In the genomic region with DNA sequence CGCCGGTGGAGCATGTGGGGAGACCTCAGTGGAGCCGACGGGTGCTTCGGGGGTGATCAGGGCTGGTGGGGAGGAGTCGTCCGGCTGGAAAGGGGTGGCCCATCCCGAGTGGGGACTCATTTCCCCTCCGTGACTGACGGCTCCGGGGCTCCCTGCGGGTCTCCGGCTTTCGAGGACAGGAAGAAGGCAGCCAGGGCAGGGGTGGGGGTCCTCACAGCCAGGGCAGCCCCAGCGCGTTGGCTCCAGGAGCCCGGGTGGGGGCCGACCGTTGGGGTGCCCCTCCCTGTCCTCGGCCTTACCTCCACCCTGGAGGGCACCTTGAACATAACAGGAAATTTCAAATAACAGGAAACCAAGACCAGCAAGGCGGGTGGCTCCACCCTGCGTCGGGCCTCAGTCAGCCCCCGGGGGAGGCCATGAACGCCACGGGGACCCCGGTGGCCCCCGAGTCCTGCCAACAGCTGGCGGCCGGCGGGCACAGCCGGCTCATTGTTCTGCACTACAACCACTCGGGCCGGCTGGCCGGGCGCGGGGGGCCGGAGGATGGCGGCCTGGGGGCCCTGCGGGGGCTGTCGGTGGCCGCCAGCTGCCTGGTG, we compare ENCODE assay signal across 8 cellular contexts. TPM values are rescaled to one million over a fixed set of nuclear protein-coding genes. Genes with fewer than 3 reads are reported as not detected.
DNase-seq lines count a peak whose midpoint lies in the region; ATAC-seq and TF ChIP-seq lines count a peak whose summit lies in the region.

A gene with protein sequence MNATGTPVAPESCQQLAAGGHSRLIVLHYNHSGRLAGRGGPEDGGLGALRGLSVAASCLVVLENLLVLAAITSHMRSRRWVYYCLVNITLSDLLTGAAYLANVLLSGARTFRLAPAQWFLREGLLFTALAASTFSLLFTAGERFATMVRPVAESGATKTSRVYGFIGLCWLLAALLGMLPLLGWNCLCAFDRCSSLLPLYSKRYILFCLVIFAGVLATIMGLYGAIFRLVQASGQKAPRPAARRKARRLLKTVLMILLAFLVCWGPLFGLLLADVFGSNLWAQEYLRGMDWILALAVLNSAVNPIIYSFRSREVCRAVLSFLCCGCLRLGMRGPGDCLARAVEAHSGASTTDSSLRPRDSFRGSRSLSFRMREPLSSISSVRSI (plus strand): TSS at position 393 of the 596 bp plus-strand sequence. CDS start 24 bp downstream, at position 417.

- H3K27me3 ChIP-seq in CD8-positive, alpha-beta memory T cell (ENCODE audit: insufficient read depth, low read length, poor library complexity, severe bottlenecking), result no peaks in the 10 kb centered on the region
- H3K27me3 ChIP-seq in hepatocyte (no peaks in the 10 kb centered on the region), endodermal cell (ENCODE audit: control insufficient read depth, insufficient read depth, low read length, poor library complexity, severe bottlenecking) (no peaks in the 10 kb centered on the region)

- no peaks in the 10 kb centered on the region for H3K9me3 Mint-ChIP-seq in CD8-positive, alpha-beta memory T cell
- H3K9me3 Mint-ChIP-seq in stimulated activated naive CD8-positive, alpha-beta T cell treated with anti-CD3 and anti-CD28 coated beads, Interleukin-15, Interleukin-2, amounts not matched to agents 100 ng/mL and 50 ng/mL, for 24 hours, result no peaks in the 10 kb centered on the region
- no peaks in the 10 kb centered on the region for H3K9me3 Mint-ChIP-seq in endodermal cell

- H3K4me3 ChIP-seq in CD8-positive, alpha-beta memory T cell (ENCODE audit: low read length), result peak within 1 kb of the TSS; percentile 94
- H3K4me3 ChIP-seq in hepatocyte (no peak within 1 kb of the TSS), endodermal cell (ENCODE audit: low read length) (no peak within 1 kb of the TSS)

- TF ChIP-seq CTCF in hepatocyte (IDR thresholded peaks at IDR 0.05; ENCODE audit: poor library complexity), result no peak
- no peak for TF ChIP-seq CTCF in endodermal cell (conservative IDR thresholded peaks at IDR 0.05)

- H3K4me3 Mint-ChIP-seq in CD8-positive, alpha-beta memory T cell, result peak within 1 kb of the TSS; percentile 91 to 100 (median 99)
- peak within 1 kb of the TSS; percentile 99 for H3K4me3 Mint-ChIP-seq in stimulated activated naive CD8-positive, alpha-beta T cell treated with anti-CD3 and anti-CD28 coated beads, Interleukin-15, Interleukin-2, amounts not matched to agents 100 ng/mL and 50 ng/mL, for 24 hours
- H3K4me3 Mint-ChIP-seq in endodermal cell, result no peak within 1 kb of the TSS

- no peaks in the 10 kb centered on the region for H4K20me1 ChIP-seq in hepatocyte (ENCODE audit: insufficient read depth, poor library complexity, severe bottlenecking)

- peak within 1 kb of the TSS; percentile 73 for H3K27ac ChIP-seq in CD8-positive, alpha-beta memory T cell (ENCODE audit: low read depth, low read length)
- H3K27ac ChIP-seq in hepatocyte (no peak within 1 kb of the TSS), endodermal cell (ENCODE audit: low read depth, low read length) (no peak within 1 kb of the TSS)

- H3K9me2 ChIP-seq in hepatocyte (replicated peaks; ENCODE audit: insufficient read depth), result no peaks in the 10 kb centered on the region

- H3K4me1 Mint-ChIP-seq in CD8-positive, alpha-beta memory T cell, result peaks cover 25 to 39% (median 29%) of the 10 kb centered on the region in 3 donors
- H3K4me1 Mint-ChIP-seq in stimulated activated naive CD8-positive, alpha-beta T cell treated with anti-CD3 and anti-CD28 coated beads, Interleukin-15, Interleukin-2, amounts not matched to agents 100 ng/mL and 50 ng/mL, for 24 hours (ENCODE audit: low read depth), result peaks cover 43% of the 10 kb centered on the region
- no peaks in the 10 kb centered on the region for H3K4me1 Mint-ChIP-seq in endodermal cell

- no peaks in the 10 kb centered on the region for H3K9me3 ChIP-seq in CD8-positive, alpha-beta memory T cell (ENCODE audit: low read length)
- H3K9me3 ChIP-seq in hepatocyte (ENCODE audit: low read depth) (no peaks in the 10 kb centered on the region), endodermal cell (ENCODE audit: control insufficient read depth, low read length) (no peaks in the 10 kb centered on the region)

- H3K27ac Mint-ChIP-seq in CD8-positive, alpha-beta memory T cell, result peak within 1 kb of the TSS; percentile 87 to 99 (median 96)
- peak within 1 kb of the TSS; percentile 95 for H3K27ac Mint-ChIP-seq in stimulated activated naive CD8-positive, alpha-beta T cell treated with anti-CD3 and anti-CD28 coated beads, Interleukin-15, Interleukin-2, amounts not matched to agents 100 ng/mL and 50 ng/mL, for 24 hours
- H3K27ac Mint-ChIP-seq in endodermal cell, result no peak within 1 kb of the TSS

- peak; percentile 49 to 84 (median 77) for DNase-seq in CD8-positive, alpha-beta memory T cell
- peak; percentile 89 for DNase-seq in activated CD8-positive, alpha-beta memory T cell treated with anti-CD3 and anti-CD28 coated beads for 24 hours
- DNase-seq in hepatocyte (ENCODE audit: low spot score) (peak; percentile 3), NCI-H2196 treated with DMSO at 0.1 percent for 48 hours (lab: John Stamatoyannopoulos, UW; ENCODE audit: unreplicated experiment) (no peak), endodermal cell (no peak)

- peaks cover 7% of the 10 kb centered on the region for H3K36me3 ChIP-seq in CD8-positive, alpha-beta memory T cell (ENCODE audit: insufficient read depth, low read length)
- H3K36me3 ChIP-seq in hepatocyte (replicated peaks; ENCODE audit: insufficient read depth, low read depth), result no peaks in the 10 kb centered on the region
- H3K36me3 ChIP-seq in endodermal cell (ENCODE audit: control insufficient read depth, insufficient read depth, low read length), result no peaks in the 10 kb centered on the region

- POLR2A ChIA-PET in CD8-positive, alpha-beta memory T cell (lab: Charles Lee), result interaction anchor here (1.6 kb wide), 1 partner anchor 50 kb away, joined by 5 read pairs; no protein-coding TSS in a partner anchor

- CTCF ChIA-PET in CD8-positive, alpha-beta memory T cell (lab: Charles Lee), result no interaction called here

- peaks cover 38% of the 10 kb centered on the region for H3K4me1 ChIP-seq in CD8-positive, alpha-beta memory T cell (ENCODE audit: insufficient read depth, low read length)
- H3K4me1 ChIP-seq in hepatocyte (ENCODE audit: insufficient read depth) (no peaks in the 10 kb centered on the region), endodermal cell (ENCODE audit: control insufficient read depth, insufficient read depth, low read length) (no peaks in the 10 kb centered on the region)

- no peak within 1 kb of the TSS for H2AFZ ChIP-seq in hepatocyte

- no peaks in the 10 kb centered on the region for H3K79me2 ChIP-seq in hepatocyte

- no peaks in the 10 kb centered on the region for H3K27me3 Mint-ChIP-seq in CD8-positive, alpha-beta memory T cell
- H3K27me3 Mint-ChIP-seq in stimulated activated naive CD8-positive, alpha-beta T cell treated with anti-CD3 and anti-CD28 coated beads, Interleukin-15, Interleukin-2, amounts not matched to agents 100 ng/mL and 50 ng/mL, for 24 hours, result no peaks in the 10 kb centered on the region
- H3K27me3 Mint-ChIP-seq in endodermal cell (ENCODE audit: insufficient read depth), result no peaks in the 10 kb centered on the region

- peaks cover 6 to 47% (median 16%) of the 10 kb centered on the region in 3 donors for H3K36me3 Mint-ChIP-seq in CD8-positive, alpha-beta memory T cell
- H3K36me3 Mint-ChIP-seq in stimulated activated naive CD8-positive, alpha-beta T cell treated with anti-CD3 and anti-CD28 coated beads, Interleukin-15, Interleukin-2, amounts not matched to agents 100 ng/mL and 50 ng/mL, for 24 hours (ENCODE audit: low read depth), result peaks cover 11% of the 10 kb centered on the region
- H3K36me3 Mint-ChIP-seq in endodermal cell (ENCODE audit: low read depth), result no peaks in the 10 kb centered on the region

- WGBS in hepatocyte (ENCODE audit: low lambda C conversion rate, missing lambda C conversion rate), result 95% methylated on average over 27 of the region's 42 CpGs
- 92 to 99% methylated on average over 14 to 42 of the region's 42 CpGs for WGBS in endodermal cell (ENCODE audit: insufficient coverage in 1 of 2, insufficient read length in 1 of 2), 2 experiments

- peak; percentile 44 for ATAC-seq in HG03378 (IDR thresholded peaks at IDR 0.05; ENCODE audit: unreplicated experiment)
- no peak for ATAC-seq in HG03039 (IDR thresholded peaks at IDR 0.05; ENCODE audit: unreplicated experiment)

- no peak within 1 kb of the TSS for H3K9ac ChIP-seq in endodermal cell (ENCODE audit: extremely low read depth, low read length, poor library complexity, severe bottlenecking)

- no peak within 1 kb of the TSS for H3K4me2 ChIP-seq in hepatocyte

RNA-seq across cellular contexts. Expression of the gene that starts here (rescaled TPM):
- 10 to 100 TPM; 64.3 to 68.9 TPM for total RNA-seq in CD8-positive, alpha-beta memory T cell
- polyA plus RNA-seq in CD8-positive, alpha-beta memory T cell, result 494 TPM
- total RNA-seq in hepatocyte, result 0.07 TPM in 1 of 2 replicates, not detected in the other
- polyA plus RNA-seq in hepatocyte, result 0.16 TPM in 1 of 2 replicates, not detected in the other
- not detected for total RNA-seq in endodermal cell
- polyA plus RNA-seq in endodermal cell (2013, experiment 1 of 2), result not detected
- polyA plus RNA-seq in endodermal cell (2013, experiment 2 of 2), result not detected

Comparison
In these comparisons a context has a peak if more than half of its experiments do, and no peak if none do; other contexts are left out.
1. RNA of the gene that starts here (total RNA-seq): 64.3 to 68.9 TPM in CD8-positive, alpha-beta memory T cell; 0.07 TPM in hepatocyte and not detected in endodermal cell; every median in the first group is over 10 times any median in the second.
2. RNA of the gene that starts here (polyA plus RNA-seq): 494 TPM in CD8-positive, alpha-beta memory T cell (single experiment); 0.16 TPM in hepatocyte; every median in the first group is over 100 times any median in the second.
3. Peak in DNase-seq in hepatocyte; RNA of the gene not detected or under 1 TPM.
4. DNase-seq: peak in CD8-positive, alpha-beta memory T cell (5 of 5) and activated CD8-positive, alpha-beta memory T cell treated with anti-CD3 and anti-CD28 coated beads for 24 hours (single experiment); none in NCI-H2196 treated with DMSO at 0.1 percent for 48 hours (single experiment) and endodermal cell (single experiment).